ENCODE assay signal across 8 cellular contexts in the genomic region with DNA sequence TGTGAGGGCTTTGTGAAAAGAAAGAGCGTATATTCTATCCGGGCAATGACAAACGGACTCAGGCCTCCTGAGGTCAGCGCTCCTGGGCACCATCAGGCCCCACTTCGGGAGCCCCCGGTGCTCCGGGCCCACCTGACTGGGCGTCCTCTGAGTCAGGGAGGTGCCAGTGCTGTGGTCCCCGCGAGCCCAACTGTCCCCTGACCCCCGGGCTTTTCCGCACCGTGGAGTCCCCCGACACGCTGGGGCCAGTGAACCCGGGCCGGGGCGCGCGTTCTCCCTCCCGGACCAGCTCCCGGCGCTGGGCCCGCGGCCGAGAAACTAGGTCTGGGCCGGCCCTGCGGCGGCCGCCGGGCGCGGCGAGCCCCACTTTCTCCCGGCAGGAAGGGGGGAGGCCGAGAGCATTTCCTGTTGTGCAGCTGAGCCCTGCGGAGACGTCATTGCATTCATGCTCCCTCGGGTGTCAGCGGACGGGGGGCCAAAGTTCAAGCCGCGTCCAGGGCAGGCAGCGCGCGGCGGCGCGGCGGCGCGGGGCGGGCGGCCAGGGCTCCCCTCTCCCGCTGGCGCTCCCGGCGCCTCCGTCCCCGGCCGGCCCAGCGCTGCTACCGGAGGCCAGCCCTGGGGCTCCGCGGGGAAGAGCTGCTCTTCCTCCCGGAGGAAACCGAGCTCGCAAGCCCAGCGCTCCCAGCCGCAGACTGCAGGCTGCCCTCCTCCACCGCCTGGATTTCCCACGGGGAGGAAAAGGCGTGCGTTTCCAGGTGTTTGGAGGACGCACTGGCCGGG. TPM values are rescaled to one million over a fixed set of nuclear protein-coding genes. Genes with fewer than 3 reads are reported as not detected.
A peak's percentile ranks its signal among the peaks of the same experiment; 100 is the strongest.
DNase-seq lines count a peak whose midpoint lies in the region; ATAC-seq and TF ChIP-seq lines count a peak whose summit lies in the region.

No MANE protein-coding gene starts in this region.

- peak; percentile 90 for ATAC-seq in HG02870 (IDR thresholded peaks at IDR 0.05; ENCODE audit: unreplicated experiment)

- DNase-seq in NK-92 treated with Interleukin-12 subunit alpha and Interleukin-12 subunit beta, amount 100 ng/mL, for 24 hours (lab: John Stamatoyannopoulos, UW): peak; percentile 81
- no peak for DNase-seq in NK-92 (lab: John Stamatoyannopoulos, UW; ENCODE audit: unreplicated experiment)
- peak; percentile 15 for DNase-seq in NCI-H774 (lab: John Stamatoyannopoulos, UW)
- peak; percentile 76 for DNase-seq in activated T-helper 1 cell treated with anti-CD3 and anti-CD28 coated beads, Interleukin-12 subunit alpha, Interleukin-12 subunit beta, Interleukin-2, Interleukin-4 antibody, amounts not matched to agents 30 ng/mL and 10 ng/mL and 1 ng/mL, durations not matched to agents 14 hours and 24 hours and 36 hours (ENCODE audit: low spot score)
- peak; percentile 14 for DNase-seq in esophagus squamous epithelium (lab: John Stamatoyannopoulos, UW)

- H3K36me3 ChIP-seq in esophagus squamous epithelium (no peaks in the 10 kb centered on the region), muscle layer of duodenum (ENCODE audit: control insufficient read depth in 1 of 2, insufficient read depth in 2 of 2, low read length in 2 of 2) (no peaks in the 10 kb centered on the region)

- H3K27me3 ChIP-seq in esophagus squamous epithelium: no peaks in the 10 kb centered on the region
- no peaks in the 10 kb centered on the region for H3K27me3 ChIP-seq in muscle layer of duodenum (ENCODE audit: low read depth, low read length)

- H3K9me3 ChIP-seq in esophagus squamous epithelium (no peaks in the 10 kb centered on the region), muscle layer of duodenum (ENCODE audit: control insufficient read depth in 1 of 2, low read length in 2 of 2) (no peaks in the 10 kb centered on the region)

- intact Hi-C loops in activated T-helper 1 cell treated with anti-CD3 and anti-CD28 coated beads, Interleukin-12 subunit alpha, Interleukin-12 subunit beta, Interleukin-2, Interleukin-4 antibody, amounts not matched to agents 30 ng/mL and 10 ng/mL and 1 ng/mL, durations not matched to agents 14 hours and 24 hours and 36 hours (cut with micrococcal nuclease): loop anchor here (1.0 to 10.0 kb wide), 4 partner anchors 13 to 782 kb away; a partner anchor contains a TSS
- intact Hi-C loops in esophagus squamous epithelium (cut with DNase I): no loop called here

- H3K36me3 Mint-ChIP-seq in activated T-helper 1 cell treated with anti-CD3 and anti-CD28 coated beads, Interleukin-12 subunit alpha, Interleukin-12 subunit beta, Interleukin-2, Interleukin-4 antibody, amounts not matched to agents 30 ng/mL and 10 ng/mL and 1 ng/mL, durations not matched to agents 14 hours and 24 hours and 36 hours (ENCODE audit: low read depth): peaks cover 30% of the 10 kb centered on the region
- H3K36me3 Mint-ChIP-seq in stimulated activated naive CD8-positive, alpha-beta T cell treated with anti-CD3 and anti-CD28 coated beads, Interleukin-15, Interleukin-2, amounts not matched to agents 100 ng/mL and 50 ng/mL, for 24 hours (ENCODE audit: low read depth): peaks cover 41% of the 10 kb centered on the region

- no peaks in the 10 kb centered on the region for H3K27me3 Mint-ChIP-seq in activated T-helper 1 cell treated with anti-CD3 and anti-CD28 coated beads, Interleukin-12 subunit alpha, Interleukin-12 subunit beta, Interleukin-2, Interleukin-4 antibody, amounts not matched to agents 30 ng/mL and 10 ng/mL and 1 ng/mL, durations not matched to agents 14 hours and 24 hours and 36 hours (ENCODE audit: insufficient read depth)
- no peaks in the 10 kb centered on the region for H3K27me3 Mint-ChIP-seq in stimulated activated naive CD8-positive, alpha-beta T cell treated with anti-CD3 and anti-CD28 coated beads, Interleukin-15, Interleukin-2, amounts not matched to agents 100 ng/mL and 50 ng/mL, for 24 hours

- H3K4me3 Mint-ChIP-seq in activated T-helper 1 cell treated with anti-CD3 and anti-CD28 coated beads, Interleukin-12 subunit alpha, Interleukin-12 subunit beta, Interleukin-2, Interleukin-4 antibody, amounts not matched to agents 30 ng/mL and 10 ng/mL and 1 ng/mL, durations not matched to agents 14 hours and 24 hours and 36 hours: peak overlapping the region; percentile 90
- H3K4me3 Mint-ChIP-seq in stimulated activated naive CD8-positive, alpha-beta T cell treated with anti-CD3 and anti-CD28 coated beads, Interleukin-15, Interleukin-2, amounts not matched to agents 100 ng/mL and 50 ng/mL, for 24 hours: peak overlapping the region; percentile 91

- no peaks in the 10 kb centered on the region for H3K9me3 Mint-ChIP-seq in activated T-helper 1 cell treated with anti-CD3 and anti-CD28 coated beads, Interleukin-12 subunit alpha, Interleukin-12 subunit beta, Interleukin-2, Interleukin-4 antibody, amounts not matched to agents 30 ng/mL and 10 ng/mL and 1 ng/mL, durations not matched to agents 14 hours and 24 hours and 36 hours
- no peaks in the 10 kb centered on the region for H3K9me3 Mint-ChIP-seq in stimulated activated naive CD8-positive, alpha-beta T cell treated with anti-CD3 and anti-CD28 coated beads, Interleukin-15, Interleukin-2, amounts not matched to agents 100 ng/mL and 50 ng/mL, for 24 hours

- H3K4me3 ChIP-seq in esophagus squamous epithelium (peak overlapping the region; percentile 34 to 85 (median 58)), muscle layer of duodenum (ENCODE audit: low read depth in 1 of 2, low read length in 2 of 2) (peak overlapping the region; percentile 70 to 74)

- peak overlapping the region; percentile 96 for H3K27ac Mint-ChIP-seq in activated T-helper 1 cell treated with anti-CD3 and anti-CD28 coated beads, Interleukin-12 subunit alpha, Interleukin-12 subunit beta, Interleukin-2, Interleukin-4 antibody, amounts not matched to agents 30 ng/mL and 10 ng/mL and 1 ng/mL, durations not matched to agents 14 hours and 24 hours and 36 hours
- peak overlapping the region; percentile 94 for H3K27ac Mint-ChIP-seq in stimulated activated naive CD8-positive, alpha-beta T cell treated with anti-CD3 and anti-CD28 coated beads, Interleukin-15, Interleukin-2, amounts not matched to agents 100 ng/mL and 50 ng/mL, for 24 hours

- H3K4me1 Mint-ChIP-seq in activated T-helper 1 cell treated with anti-CD3 and anti-CD28 coated beads, Interleukin-12 subunit alpha, Interleukin-12 subunit beta, Interleukin-2, Interleukin-4 antibody, amounts not matched to agents 30 ng/mL and 10 ng/mL and 1 ng/mL, durations not matched to agents 14 hours and 24 hours and 36 hours (ENCODE audit: low read depth): peaks cover 62% of the 10 kb centered on the region
- H3K4me1 Mint-ChIP-seq in stimulated activated naive CD8-positive, alpha-beta T cell treated with anti-CD3 and anti-CD28 coated beads, Interleukin-15, Interleukin-2, amounts not matched to agents 100 ng/mL and 50 ng/mL, for 24 hours (ENCODE audit: low read depth): peaks cover 72% of the 10 kb centered on the region

- no peak for TF ChIP-seq CTCF in esophagus squamous epithelium (IDR thresholded peaks at IDR 0.05)

- TF ChIP-seq POLR2A in esophagus squamous epithelium (IDR thresholded peaks at IDR 0.05): peak in 2 of 4 donors; percentile 48 to 80

- 3 to 10% methylated on average over 9 to 18 of the region's 76 CpGs for WGBS in esophagus squamous epithelium, 2 donors

- H3K4me1 ChIP-seq in esophagus squamous epithelium: peaks cover 0 to 34% (median 10%) of the 10 kb centered on the region in 3 donors
- peaks cover 0 to 6% of the 10 kb centered on the region in 2 donors for H3K4me1 ChIP-seq in muscle layer of duodenum (ENCODE audit: control insufficient read depth in 1 of 2, insufficient read depth in 2 of 2, low read length in 2 of 2)

- peak overlapping the region; percentile 78 to 96 (median 85) for H3K27ac ChIP-seq in esophagus squamous epithelium
- peak overlapping the region; percentile 89 for H3K27ac ChIP-seq in muscle layer of duodenum (ENCODE audit: low read length)

RNA-seq across cellular contexts. Expression of a gene that starts 18.3 kb away (rescaled TPM):
- 33.9 and 38.4 TPM in 2 replicates for total RNA-seq in activated T-helper 1 cell treated with anti-CD3 and anti-CD28 coated beads, Interleukin-12 subunit alpha, Interleukin-12 subunit beta, Interleukin-2, Interleukin-4 antibody, amounts not matched to agents 30 ng/mL and 10 ng/mL and 1 ng/mL, durations not matched to agents 14 hours and 24 hours and 36 hours
- 10 to 100 TPM in 3 of 4 donors, 1 to 10 TPM in 1; 8.6 to 19.3 (median 12.7) TPM for total RNA-seq in esophagus squamous epithelium
